1 cellular context compared by ENCODE assay signal in the genomic region with DNA sequence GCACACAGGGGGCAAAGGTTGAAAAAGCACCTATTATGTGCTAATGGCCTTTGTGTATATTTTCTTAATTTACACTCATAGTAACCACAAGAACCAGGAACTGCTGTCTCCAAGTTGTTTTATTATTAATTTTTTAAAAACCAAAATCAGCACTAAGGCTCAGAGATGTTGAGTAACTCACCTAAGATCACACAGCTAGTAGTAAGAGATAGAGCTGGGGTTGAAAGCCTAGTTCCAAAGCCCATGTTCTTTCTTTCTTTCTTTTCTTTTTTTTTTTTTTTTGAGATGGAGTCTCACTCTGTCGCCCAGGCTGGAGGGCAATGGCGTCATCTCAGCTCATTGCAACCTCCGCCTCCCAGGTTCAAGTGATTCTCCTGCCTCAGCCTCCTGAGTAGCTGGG.
TF ChIP-seq lines count a peak whose summit lies in the region.

No MANE protein-coding gene starts in this region.

TF ChIP-seq in H1, 55 proteins besides CTCF, POLR2A, EP300 and RAD21 (continued from another document):
- TF ChIP-seq HDAC6 (IDR thresholded peaks at IDR 0.05; ENCODE audit: low read depth, low read length), result no peak
- no peak for TF ChIP-seq CBX5 (IDR thresholded peaks at IDR 0.05; ENCODE audit: low read depth, low read length)
- TF ChIP-seq, protein P1, sequence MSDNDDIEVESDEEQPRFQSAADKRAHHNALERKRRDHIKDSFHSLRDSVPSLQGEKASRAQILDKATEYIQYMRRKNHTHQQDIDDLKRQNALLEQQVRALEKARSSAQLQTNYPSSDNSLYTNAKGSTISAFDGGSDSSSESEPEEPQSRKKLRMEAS (IDR thresholded peaks at IDR 0.05), result no peak
- no peak for TF ChIP-seq TBP (IDR thresholded peaks at IDR 0.05; ENCODE audit: low read depth, low read length)
